In genomic region chr14:69261761-69262331, GRCh38 we compare ENCODE assay signal across 11 cellular contexts. TPM values are rescaled to one million over a fixed set of nuclear protein-coding genes. Genes with fewer than 3 reads are reported as not detected.
DNase-seq lines count a peak whose midpoint lies in the region; ATAC-seq and TF ChIP-seq lines count a peak whose summit lies in the region.
"Had no signal": no experiment of that assay in that cellular context is flagged by ENCODE, and none has a peak within 500 bp of the region (broad histone marks: within the 10 kb centered on the region; RNA-seq: fewer than 3 reads in every experiment).

No MANE protein-coding gene starts in this region.

- peak overlapping the region; percentile 51 for H3K4me3 ChIP-seq in right cardiac atrium (ENCODE audit: low read length)
- H3K4me3 ChIP-seq: body of pancreas had no signal

- no peak overlapping the region for H3K4me3 Mint-ChIP-seq in natural killer cell

- H3K4me1 ChIP-seq in right cardiac atrium (ENCODE audit: control insufficient read depth, insufficient read depth, low read length), result peaks cover 7% of the 10 kb centered on the region

- H3K4me1 Mint-ChIP-seq in natural killer cell, result peaks cover 0 to 5% of the 10 kb centered on the region in 2 donors

- intact Hi-C loops in right cardiac atrium (cut with DNase I), result no loop called here
- intact Hi-C loops in sciatic nerve (cut with DNase I), result no loop called here
- intact Hi-C loops in natural killer cell (cut with micrococcal nuclease), result no loop called here

- no peaks in the 10 kb centered on the region for H3K9me3 ChIP-seq in right cardiac atrium (ENCODE audit: control insufficient read depth, low read length)
- H3K9me3 ChIP-seq: body of pancreas had no signal

- 32% methylated on average over 5 of the region's 5 CpGs for WGBS in right cardiac atrium

- H3K9me3 Mint-ChIP-seq in natural killer cell, result no peaks in the 10 kb centered on the region
- H3K9me3 Mint-ChIP-seq: memory B cell had no signal

- H3K27me3 Mint-ChIP-seq in natural killer cell (ENCODE audit: low read depth in 2 of 2), result peaks cover 38 to 43% of the 10 kb centered on the region in 2 donors

- H3K27ac ChIP-seq in right cardiac atrium (ENCODE audit: low read length), result peak overlapping the region; percentile 29
- H3K27ac ChIP-seq: body of pancreas had no signal

- no peak for TF ChIP-seq CTCF in GM13977 (IDR thresholded peaks at IDR 0.05; ENCODE audit: extremely low read depth, insufficient read depth, missing control alignments)
- TF ChIP-seq CTCF in natural killer cell (IDR thresholded peaks at IDR 0.05), result no peak

- H3K27ac Mint-ChIP-seq in natural killer cell, result no peak overlapping the region

- ATAC-seq in SK-N-SH treated with all-trans-retinoic acid at 6 μM for 48 hours (peak; percentile 35), right cardiac atrium (peak; percentile 45 to 48), sciatic nerve (peak; percentile 56), natural killer cell (no peak)

- no peaks in the 10 kb centered on the region for H3K27me3 ChIP-seq in right cardiac atrium (ENCODE audit: control insufficient read depth, insufficient read depth)

- H3K36me3 Mint-ChIP-seq in natural killer cell, result no peaks in the 10 kb centered on the region
- H3K36me3 Mint-ChIP-seq: memory B cell had no signal

- in situ Hi-C loops in GM13977 (cut with MboI; ENCODE audit: low pct_unique_long_range_greater_than_20kb, low sequenced_read_pairs, unreplicated experiment), result no loop called here

- DNase-seq in GM13977 (ENCODE audit: low spot score) (peak; percentile 40), right cardiac atrium (peak; percentile 45 to 72 (median 52)), sciatic nerve (ENCODE audit: low spot score) (no peak), NCI-H2227 treated with DMSO at 0.1 percent for 48 hours (lab: John Stamatoyannopoulos, UW) (no peak), natural killer cell (no peak)
- DNase-seq in stimulated activated CD4-positive, alpha-beta T cell treated with anti-CD3 and anti-CD28 coated beads, Interleukin-2, amount 100 ng/mL, for 48 hours, result no peak
- no peak for DNase-seq in central memory CD4-positive, alpha-beta T cell
- DNase-seq: NCI-H1048 had no signal

TF ChIP-seq in SK-N-SH treated with all-trans-retinoic acid at 6 μM for 48 hours, 23 proteins besides CTCF, POLR2A, EP300 and RAD21:
- TF ChIP-seq POU6F1 (CRISPR knock-in tag; IDR thresholded peaks at IDR 0.05; ENCODE audit: borderline replicate concordance, low read depth), result no peak
- no peak for TF ChIP-seq ISL1 (CRISPR knock-in tag; IDR thresholded peaks at IDR 0.05)
- TF ChIP-seq ZFP3 (CRISPR knock-in tag; IDR thresholded peaks at IDR 0.05), result no peak
- TF ChIP-seq PATZ1 (CRISPR knock-in tag; IDR thresholded peaks at IDR 0.05; ENCODE audit: borderline replicate concordance), result no peak
- no peak for TF ChIP-seq CSDC2 (CRISPR knock-in tag; IDR thresholded peaks at IDR 0.05)
- no peak for TF ChIP-seq ESRRG (CRISPR knock-in tag; IDR thresholded peaks at IDR 0.05)
- TF ChIP-seq TSHZ2 (CRISPR knock-in tag; IDR thresholded peaks at IDR 0.05), result no peak
- no peak for TF ChIP-seq RARB (CRISPR knock-in tag; IDR thresholded peaks at IDR 0.05)
- no peak for TF ChIP-seq ZC3H10 (CRISPR knock-in tag; IDR thresholded peaks at IDR 0.05)
- TF ChIP-seq OSR1 (CRISPR knock-in tag; IDR thresholded peaks at IDR 0.05), result no peak
- no peak for TF ChIP-seq PPARA (CRISPR knock-in tag; IDR thresholded peaks at IDR 0.05; ENCODE audit: borderline replicate concordance)
- TF ChIP-seq ZNF70 (CRISPR knock-in tag; IDR thresholded peaks at IDR 0.05), result no peak
- no peak for TF ChIP-seq ZNF8 (CRISPR knock-in tag; IDR thresholded peaks at IDR 0.05)
- TF ChIP-seq ARNTL (CRISPR knock-in tag; IDR thresholded peaks at IDR 0.05; ENCODE audit: borderline replicate concordance, low read depth), result no peak
TF ChIP-seq in SK-N-SH treated with all-trans-retinoic acid at 6 μM for 48 hours: peak in this region for 0.

RNA-seq across cellular contexts. Expression of gene GALNT16, which starts 1.9 kb away (rescaled TPM):
- 10 to 100 TPM; 24.3 to 50.9 (median 34.0) TPM for total RNA-seq in right cardiac atrium
- 33.2 TPM for polyA plus RNA-seq in right cardiac atrium
- 8.1 TPM for total RNA-seq in sciatic nerve
- not detected for total RNA-seq in natural killer cell

Comparison
In these comparisons a context has a peak if more than half of its experiments do, and no peak if none do; other contexts are left out.
1. DNase-seq: peak in GM13977 (single experiment) and right cardiac atrium (3 of 3); none in sciatic nerve (single experiment), NCI-H2227 treated with DMSO at 0.1 percent for 48 hours (single experiment), stimulated activated CD4-positive, alpha-beta T cell treated with anti-CD3 and anti-CD28 coated beads, Interleukin-2, amount 100 ng/mL, for 48 hours (0 of 2), central memory CD4-positive, alpha-beta T cell (single experiment) and natural killer cell (single experiment).
2. ATAC-seq: peak in SK-N-SH treated with all-trans-retinoic acid at 6 μM for 48 hours (single experiment), right cardiac atrium (2 of 2) and sciatic nerve (single experiment); none in natural killer cell (0 of 3).